Comparison of ENCODE assay signal across 25 cellular contexts in the genomic region with DNA sequence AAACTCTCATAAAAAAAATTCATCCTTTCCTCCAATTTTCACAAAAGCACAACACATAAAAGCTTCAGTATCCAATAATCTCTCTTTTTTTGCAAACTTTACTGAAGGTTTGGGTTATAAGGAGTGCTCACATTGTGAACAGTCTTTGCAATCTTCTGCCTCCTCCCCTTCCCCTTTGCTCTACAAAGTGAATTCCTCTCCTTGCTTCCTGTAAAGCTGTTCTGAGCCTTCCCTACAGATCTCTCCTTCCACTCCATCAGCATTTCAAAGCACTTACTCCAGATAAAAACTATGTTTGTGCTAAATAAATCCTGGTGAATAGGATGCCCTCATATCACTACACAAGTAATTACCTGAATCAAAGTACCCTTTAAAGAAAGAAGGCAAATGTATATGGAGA. TPM values are rescaled to one million over a fixed set of nuclear protein-coding genes. Genes with fewer than 3 reads are reported as not detected.
A peak's percentile ranks its signal among the peaks of the same experiment; 100 is the strongest.
DNase-seq lines count a peak whose midpoint lies in the region; ATAC-seq and TF ChIP-seq lines count a peak whose summit lies in the region.
"Had no signal": no experiment of that assay in that cellular context is flagged by ENCODE, and none has a peak within 500 bp of the region (broad histone marks: within the 10 kb centered on the region; RNA-seq: fewer than 3 reads in every experiment).

No MANE protein-coding gene starts in this region.

- no peak for TF ChIP-seq CTCF in GM23338 (conservative IDR thresholded peaks at IDR 0.05; ENCODE audit: low read depth in 2 of 2)
- TF ChIP-seq CTCF in MM.1S (IDR thresholded peaks at IDR 0.05; ENCODE audit: low read length), result no peak
- no peak for TF ChIP-seq CTCF in endodermal cell (conservative IDR thresholded peaks at IDR 0.05)
- TF ChIP-seq CTCF in mesothelial cell of epicardium (IDR thresholded peaks at IDR 0.05; ENCODE audit: unreplicated experiment), result no peak

- H3K4me1 ChIP-seq in GM23338 (ENCODE audit: insufficient read depth) (peaks cover 59% of the 10 kb centered on the region), MM.1S (ENCODE audit: low read length) (peaks cover 77% of the 10 kb centered on the region), endodermal cell (ENCODE audit: control insufficient read depth, insufficient read depth, low read length) (no peaks in the 10 kb centered on the region)
- H3K4me1 ChIP-seq: body of pancreas, pancreas had no signal

- H3K27ac ChIP-seq in GM23338 (ENCODE audit: low read depth) (peak overlapping the region; percentile 35), MM.1S (ENCODE audit: low read length) (peak overlapping the region; percentile 52; the same call in 1 of the 2 replicates), endodermal cell (ENCODE audit: low read depth, low read length) (no peak overlapping the region)
- H3K27ac ChIP-seq: body of pancreas, gastroesophageal sphincter, KMS-11, pancreas had no signal

- intact Hi-C loops in posterior cingulate gyrus (cut with DNase I), result no loop called here

- peaks cover 2% of the 10 kb centered on the region for H3K27me3 Mint-ChIP-seq in GM23338 (ENCODE audit: insufficient read depth, low read depth, poor library complexity)
- no peaks in the 10 kb centered on the region for H3K27me3 Mint-ChIP-seq in endodermal cell (ENCODE audit: insufficient read depth)
- H3K27me3 Mint-ChIP-seq in mesothelial cell of epicardium (ENCODE audit: low read depth), result no peaks in the 10 kb centered on the region
- H3K27me3 Mint-ChIP-seq: stimulated activated memory B cell treated with anti-CD40 and anti-IgM and Interleukin-4, amounts not matched to agents 10 μg/mL and 1 μg/mL and 100 μg/mL, for 72 hours; T-helper 17 cell had no signal

- H3K9me3 Mint-ChIP-seq in GM23338 (peaks cover 36% of the 10 kb centered on the region), endodermal cell (peaks cover 77% of the 10 kb centered on the region), mesothelial cell of epicardium (peaks cover 11% of the 10 kb centered on the region)

- H3K9me3 ChIP-seq in MM.1S (replicated peaks; ENCODE audit: insufficient read depth, low read length) (no peaks in the 10 kb centered on the region), endodermal cell (ENCODE audit: control insufficient read depth, low read length) (peaks cover 79% of the 10 kb centered on the region)
- H3K9me3 ChIP-seq: body of pancreas, gastroesophageal sphincter, pancreas had no signal

- no peaks in the 10 kb centered on the region for H4K20me1 ChIP-seq in GM23338 (replicated peaks; ENCODE audit: insufficient read depth)
- no peaks in the 10 kb centered on the region for H4K20me1 ChIP-seq in MM.1S (ENCODE audit: insufficient read depth, low read length)

- peaks cover 18% of the 10 kb centered on the region for H3K36me3 ChIP-seq in GM23338 (ENCODE audit: insufficient read depth)
- no peaks in the 10 kb centered on the region for H3K36me3 ChIP-seq in MM.1S (replicated peaks; ENCODE audit: insufficient read depth, low read length)
- H3K36me3 ChIP-seq in endodermal cell (ENCODE audit: control insufficient read depth, insufficient read depth, low read length), result peaks cover 4% of the 10 kb centered on the region
- H3K36me3 ChIP-seq: gastroesophageal sphincter, pancreas had no signal

- H3K9ac ChIP-seq in MM.1S (ENCODE audit: low read length) (peak overlapping the region; percentile 14; the same call in 1 of the 2 replicates), endodermal cell (ENCODE audit: extremely low read depth, low read length, poor library complexity, severe bottlenecking) (no peak overlapping the region)
- H3K9ac ChIP-seq: KMS-11 had no signal

- no peak overlapping the region for H2AFZ ChIP-seq in GM23338
- no peak overlapping the region; the same call in 1 of the 2 replicates for H2AFZ ChIP-seq in MM.1S (ENCODE audit: low read length)

- no peaks in the 10 kb centered on the region for H3K9me2 ChIP-seq in GM23338 (ENCODE audit: insufficient read depth)
- no peaks in the 10 kb centered on the region for H3K9me2 ChIP-seq in MM.1S (replicated peaks; ENCODE audit: insufficient read depth, low read length)

- H3K27ac Mint-ChIP-seq in GM23338, result peak overlapping the region; percentile 82
- no peak overlapping the region for H3K27ac Mint-ChIP-seq in endodermal cell
- peak overlapping the region; percentile 86 for H3K27ac Mint-ChIP-seq in mesothelial cell of epicardium
- H3K27ac Mint-ChIP-seq: activated CD4-positive, alpha-beta memory T cell treated with anti-CD3 and anti-CD28 coated beads for 36 hours; activated naive CD4-positive, alpha-beta T cell treated with anti-CD3 and anti-CD28 coated beads for 36 hours; CD14-positive monocyte; HFFc6; stimulated activated memory B cell treated with anti-CD40 and anti-IgM and Interleukin-4, amounts not matched to agents 10 μg/mL and 1 μg/mL and 100 μg/mL, for 72 hours; T-helper 17 cell had no signal

- H3K4me3 Mint-ChIP-seq in GM23338 (peak overlapping the region; percentile 45), endodermal cell (no peak overlapping the region), mesothelial cell of epicardium (no peak overlapping the region)
- H3K4me3 Mint-ChIP-seq: activated CD4-positive, alpha-beta memory T cell treated with anti-CD3 and anti-CD28 coated beads for 36 hours; activated naive CD4-positive, alpha-beta T cell treated with anti-CD3 and anti-CD28 coated beads for 36 hours; CD14-positive monocyte; HFFc6; stimulated activated memory B cell treated with anti-CD40 and anti-IgM and Interleukin-4, amounts not matched to agents 10 μg/mL and 1 μg/mL and 100 μg/mL, for 72 hours had no signal

- H3K79me2 ChIP-seq in GM23338 (replicated peaks; ENCODE audit: insufficient read depth) (no peaks in the 10 kb centered on the region), MM.1S (ENCODE audit: low read length) (peaks cover 85% of the 10 kb centered on the region)

- ATAC-seq in GM23338 (peak; percentile 14), GM18873 (IDR thresholded peaks at IDR 0.05; ENCODE audit: low FRiP score, unreplicated experiment) (no peak)
- ATAC-seq: body of pancreas; gastroesophageal sphincter; left ventricle myocardium superior; pancreas; sciatic nerve; stimulated activated memory B cell treated with anti-CD40 and anti-IgM and Interleukin-4, amounts not matched to agents 10 μg/mL and 1 μg/mL and 100 μg/mL, for 72 hours; T-helper 17 cell had no signal

- H3K27me3 ChIP-seq in GM23338 (ENCODE audit: insufficient read depth), result 0 out of 2 replicates have a peak, but pooled peaks cover 3% of the 10 kb centered on the region
- no peaks in the 10 kb centered on the region for H3K27me3 ChIP-seq in MM.1S (replicated peaks; ENCODE audit: insufficient read depth, low read length)
- H3K27me3 ChIP-seq in endodermal cell (ENCODE audit: control insufficient read depth, insufficient read depth, low read length, poor library complexity, severe bottlenecking), result no peaks in the 10 kb centered on the region
- H3K27me3 ChIP-seq: body of pancreas, gastroesophageal sphincter, pancreas had no signal

- H3K4me2 ChIP-seq in GM23338 (peak overlapping the region; percentile 8), MM.1S (ENCODE audit: low read depth, low read length) (peak overlapping the region; percentile 43; the same call in 1 of the 2 replicates)
- H3K4me2 ChIP-seq: KMS-11 had no signal

- peak; percentile 65 for DNase-seq in GM23338 (ENCODE audit: low spot score)
- DNase-seq in MM.1S, result no peak
- no peak for DNase-seq in endodermal cell
- DNase-seq in mesothelial cell of epicardium (ENCODE audit: low spot score in 2 of 2, unreplicated experiment in 2 of 2), result no peak
- no peak for DNase-seq in NCI-H524 treated with DMSO at 0.1 percent for 48 hours (lab: John Stamatoyannopoulos, UW)
- DNase-seq in stimulated activated CD4-positive, alpha-beta T cell treated with anti-CD3 and anti-CD28 coated beads, Interleukin-1b, Interleukin-23, amount 100 ng/mL, for 48 hours, result no peak
- DNase-seq in posterior cingulate gyrus, result no peak
- DNase-seq: activated CD4-positive, alpha-beta memory T cell treated with anti-CD3 and anti-CD28 coated beads for 36 hours; activated naive CD4-positive, alpha-beta T cell treated with anti-CD3 and anti-CD28 coated beads for 36 hours; activated T-cell treated with anti-CD3 and anti-CD28 coated beads, Interleukin-2, amount 50 U/mL, for 1 hour; body of pancreas; cortex of kidney; DMS 273 treated with DMSO at 0.1 percent for 48 hours; HFFc6; left ventricle myocardium superior; NCI-H1417 treated with DMSO at 0.1 percent for 48 hours; NCI-H526 treated with DMSO at 0.1 percent for 48 hours; pancreas; T-helper 17 cell had no signal

- H3K4me3 ChIP-seq in GM23338 (0 out of 2 replicates have a peak overlapping the region, but pooled peaks have one; percentile 2), MM.1S (ENCODE audit: low read length) (no peak overlapping the region), endodermal cell (ENCODE audit: low read length) (peak overlapping the region; percentile 80)
- H3K4me3 ChIP-seq: body of pancreas, gastroesophageal sphincter, pancreas had no signal

- peaks cover 56% of the 10 kb centered on the region for H3K4me1 Mint-ChIP-seq in GM23338
- peaks cover 13% of the 10 kb centered on the region for H3K4me1 Mint-ChIP-seq in endodermal cell
- peaks cover 45% of the 10 kb centered on the region for H3K4me1 Mint-ChIP-seq in mesothelial cell of epicardium

- H3F3A ChIP-seq in GM23338 (replicated peaks; ENCODE audit: low read depth) (no peaks in the 10 kb centered on the region), MM.1S (ENCODE audit: insufficient read depth, low read length) (peaks cover 26% of the 10 kb centered on the region)

- H3K36me3 Mint-ChIP-seq in GM23338 (ENCODE audit: low read depth), result peaks cover 38% of the 10 kb centered on the region
- H3K36me3 Mint-ChIP-seq in endodermal cell (ENCODE audit: low read depth), result peaks cover 54% of the 10 kb centered on the region
- H3K36me3 Mint-ChIP-seq in mesothelial cell of epicardium, result peaks cover 8% of the 10 kb centered on the region

TF ChIP-seq in GM23338, 12 proteins besides CTCF, POLR2A, EP300 and RAD21 (continues in another document):
- no peak for TF ChIP-seq EZH2 (IDR thresholded peaks at IDR 0.05; ENCODE audit: low read depth, unreplicated experiment)

RNA-seq across cellular contexts. Expression of a gene that starts 4.6 kb away (rescaled TPM):
- total RNA-seq in GM23338 (2014; rRNA removed; shearing (Covaris generic)), result 25.6 and 26.5 TPM in 2 replicates
- polyA plus RNA-seq in GM23338 (2016; fragmentation: Nextera tagmentation; extraction: Ambion mirVana), result 42.0 and 53.7 TPM in 2 replicates
- total RNA-seq in endodermal cell (10 to 100 TPM; 24.7 to 27.3 TPM), mesothelial cell of epicardium (42.3 to 48.0 TPM (median 46.2 TPM) in 3 replicates)
- polyA plus RNA-seq in endodermal cell (2013, experiment 1 of 2), result 29.9 TPM
- 27.3 TPM for polyA plus RNA-seq in endodermal cell (2013, experiment 2 of 2)
